ENCODE assay signal across 21 cellular contexts in genomic region chr12:75922944-75923642, GRCh38.
"Had no signal": no experiment of that assay in that cellular context is flagged by ENCODE, and none has a peak within 500 bp of the region (broad histone marks: within the 10 kb centered on the region; RNA-seq: fewer than 3 reads in every experiment).

No MANE protein-coding gene starts in this region.

- H3K36me3 ChIP-seq: ascending aorta, breast epithelium, gastrocnemius medialis, lower lobe of right lung, prostate gland, upper lobe of left lung had no signal

- H3K27ac ChIP-seq: ascending aorta, breast epithelium, gastrocnemius medialis, lower lobe of right lung, prostate gland, skin epidermis, testis, upper lobe of left lung had no signal

- H3K4me3 Mint-ChIP-seq: dendritic cell treated with granulocyte-macrophage colony-stimulating factor and Interleukin-4, amounts not matched to agents 40 ng/mL and 50 ng/mL, for 4 days; mesothelial cell of epicardium; neural crest cell; stimulated activated naive CD8-positive, alpha-beta T cell treated with anti-CD3 and anti-CD28 coated beads, Interleukin-15, amount 100 ng/mL, for 72 hours; WTC11 had no signal

- H3K9me3 ChIP-seq: gastrocnemius medialis, prostate gland, testis had no signal

- H3K4me3 ChIP-seq: ascending aorta, breast epithelium, gastrocnemius medialis, lower lobe of right lung, prostate gland, skin epidermis, testis, upper lobe of left lung had no signal

- H3K27ac Mint-ChIP-seq: dendritic cell treated with granulocyte-macrophage colony-stimulating factor and Interleukin-4, amounts not matched to agents 40 ng/mL and 50 ng/mL, for 4 days; mesothelial cell of epicardium; stimulated activated naive CD8-positive, alpha-beta T cell treated with anti-CD3 and anti-CD28 coated beads, Interleukin-15, amount 100 ng/mL, for 72 hours; WTC11 had no signal

- H3K4me1 Mint-ChIP-seq: neural crest cell had no signal

- ATAC-seq: gastrocnemius medialis; left colon; lower lobe of right lung; right cardiac atrium; stimulated activated naive CD8-positive, alpha-beta T cell treated with anti-CD3 and anti-CD28 coated beads, Interleukin-15, amount 100 ng/mL, for 72 hours; WTC11 had no signal

- H3K27me3 ChIP-seq: ascending aorta, breast epithelium, gastrocnemius medialis, testis, upper lobe of left lung had no signal

- DNase-seq: activated CD4-positive, alpha-beta T cell treated with anti-CD3 and anti-CD28 coated beads for 4 hours; activated effector memory CD4-positive, alpha-beta T cell treated with anti-CD3 and anti-CD28 coated beads, Interleukin-2, amount 50 U/mL, for 16 hours; activated T-cell treated with anti-CD3 and anti-CD28 coated beads, Interleukin-2, amount 50 U/mL, for 1 hour; cerebellar nuclear complex; effector memory CD4-positive, alpha-beta T cell; gastrocnemius medialis; left colon; lower lobe of right lung; right cardiac atrium; stimulated activated CD4-positive, alpha-beta T cell treated with anti-CD3 and anti-CD28 coated beads, Interleukin-4, amount 100 ng/mL, for 24 hours; stimulated activated naive CD8-positive, alpha-beta T cell treated with anti-CD3 and anti-CD28 coated beads, Interleukin-15, amount 100 ng/mL, for 72 hours; testis; upper lobe of left lung had no signal

- H3K4me1 ChIP-seq: ascending aorta, breast epithelium, gastrocnemius medialis, lower lobe of right lung, prostate gland, testis, upper lobe of left lung had no signal
